In genomic region chr3:134249935-134250716, GRCh38 we compare ENCODE assay signal across 8 cellular contexts. TPM values are rescaled to one million over a fixed set of nuclear protein-coding genes. Genes with fewer than 3 reads are reported as not detected.
A peak's percentile ranks its signal among the peaks of the same experiment; 100 is the strongest.
DNase-seq lines count a peak whose midpoint lies in the region; ATAC-seq and TF ChIP-seq lines count a peak whose summit lies in the region.

No MANE protein-coding gene starts in this region.

- no peaks in the 10 kb centered on the region for H3K27me3 Mint-ChIP-seq in CD8-positive, alpha-beta T cell (ENCODE audit: low read depth)

- H3K27ac Mint-ChIP-seq in CD8-positive, alpha-beta T cell = peak overlapping the region; percentile 94

- ATAC-seq in CD8-positive, alpha-beta T cell = peak; percentile 68
- ATAC-seq in GM19438 (IDR thresholded peaks at IDR 0.05; ENCODE audit: low read depth, unreplicated experiment) = peak; percentile 51
- peak; percentile 49 for ATAC-seq in HG03460 (IDR thresholded peaks at IDR 0.05; ENCODE audit: unreplicated experiment)
- ATAC-seq in psoas muscle = peak; percentile 57 to 75 (median 64)

- H3K27ac ChIP-seq in CD8-positive, alpha-beta T cell (ENCODE audit: low read depth, low read length) = peak overlapping the region; percentile 57
- H3K27ac ChIP-seq in adrenal gland (peak overlapping the region; percentile 56 to 98 (median 85)), right atrium auricular region (peak overlapping the region; percentile 88 to 90), psoas muscle (peak overlapping the region; percentile 95)

- CTCF ChIA-PET in CD8-positive, alpha-beta T cell (lab: Charles Lee) = interaction anchor here (1.0 to 2.3 kb wide), 4 partner anchors 12 to 38 kb away, joined by 3 to 9 read pairs (median 4); no protein-coding TSS in a partner anchor

- peak in 6 of 7 experiments; percentile 25 to 68 (median 45) for DNase-seq in CD8-positive, alpha-beta T cell
- DNase-seq in SW480 (ENCODE audit: low spot score) (peak; percentile 61), adrenal gland (peak; percentile 57 to 77 (median 71)), right atrium auricular region (ENCODE audit: low spot score) (no peak), psoas muscle (peak; percentile 66 to 78), cortex of kidney (lab: John Stamatoyannopoulos, UW) (no peak)

- H3K4me3 ChIP-seq in CD8-positive, alpha-beta T cell (ENCODE audit: low read depth, low read length) = peak overlapping the region; percentile 65
- H3K4me3 ChIP-seq in adrenal gland (peak overlapping the region in 3 of 4 donors; percentile 48 to 99 (median 54)), right atrium auricular region (peak overlapping the region; percentile 82 to 84), psoas muscle (peak overlapping the region; percentile 87)

- peaks cover 6% of the 10 kb centered on the region for H3K9me3 Mint-ChIP-seq in CD8-positive, alpha-beta T cell

- H3K36me3 Mint-ChIP-seq in CD8-positive, alpha-beta T cell = peaks cover 11% of the 10 kb centered on the region

- H3K36me3 ChIP-seq in CD8-positive, alpha-beta T cell (ENCODE audit: insufficient read depth, low read length) = no peaks in the 10 kb centered on the region
- H3K36me3 ChIP-seq in adrenal gland (replicated peaks in 1 of 2) (no peaks in the 10 kb centered on the region), right atrium auricular region (no peaks in the 10 kb centered on the region), psoas muscle (ENCODE audit: insufficient read depth in 1 of 2, low read depth in 1 of 2) (no peaks in the 10 kb centered on the region)

- peaks cover 23% of the 10 kb centered on the region for H3K4me1 ChIP-seq in CD8-positive, alpha-beta T cell (ENCODE audit: insufficient read depth, low read length)
- H3K4me1 ChIP-seq in adrenal gland (replicated peaks in 1 of 2) = peaks cover 9 to 42% of the 10 kb centered on the region in 2 donors
- peaks cover 0 to 50% of the 10 kb centered on the region in 2 donors for H3K4me1 ChIP-seq in right atrium auricular region
- peaks cover 28% of the 10 kb centered on the region for H3K4me1 ChIP-seq in psoas muscle

- H3K9me3 ChIP-seq in CD8-positive, alpha-beta T cell (ENCODE audit: low read length) = no peaks in the 10 kb centered on the region
- H3K9me3 ChIP-seq in adrenal gland (replicated peaks in 1 of 3) (no peaks in the 10 kb centered on the region), right atrium auricular region (no peaks in the 10 kb centered on the region), psoas muscle (no peaks in the 10 kb centered on the region)

- no peaks in the 10 kb centered on the region for H3K27me3 ChIP-seq in CD8-positive, alpha-beta T cell (ENCODE audit: insufficient read depth, low read length)
- no peaks in the 10 kb centered on the region for H3K27me3 ChIP-seq in adrenal gland
- no peaks in the 10 kb centered on the region for H3K27me3 ChIP-seq in right atrium auricular region
- no peaks in the 10 kb centered on the region for H3K27me3 ChIP-seq in psoas muscle (ENCODE audit: insufficient read depth in 3 of 3, low read length in 2 of 3)

- intact Hi-C loops in CD8-positive, alpha-beta T cell (cut with DNase I, micrococcal nuclease) = loop anchor here (1.0 to 10.0 kb wide), 7 partner anchors 37 to 1835 kb away; partner anchors contain the start of genes ANAPC13 (in 1 of the 2), CDV3 (in 1 of the 2), CEP63 (in 1 of the 2) and DNAJC13 (in 1 of the 2)
- intact Hi-C loops in adrenal gland (cut with DNase I) (no loop called here), psoas muscle (cut with DNase I) (no loop called here)

- POLR2A ChIA-PET in CD8-positive, alpha-beta T cell (lab: Charles Lee) = interaction anchor here (0.6 to 2.8 kb wide), 6 partner anchors 9 to 235 kb away, joined by 3 to 13 read pairs (median 4); partner anchors contain the start of genes ANAPC13 and CEP63

- H3K4me3 Mint-ChIP-seq in CD8-positive, alpha-beta T cell = peak overlapping the region; percentile 93

- WGBS in adrenal gland, 4 donors = 0 to 1% (median 0%) methylated on average over 13 to 72 of the region's 85 CpGs
- 0 to 1% (median 1%) methylated on average over 18 to 84 of the region's 85 CpGs for WGBS in psoas muscle, 3 donors

- H3K4me1 Mint-ChIP-seq in CD8-positive, alpha-beta T cell (ENCODE audit: low read depth) = peaks cover 51% of the 10 kb centered on the region

- TF ChIP-seq CTCF in CD8-positive, alpha-beta T cell (IDR thresholded peaks at IDR 0.05) = no peak
- TF ChIP-seq CTCF in adrenal gland (IDR thresholded peaks at IDR 0.05) = no peak
- TF ChIP-seq CTCF in right atrium auricular region (IDR thresholded peaks at IDR 0.05) = no peak
- no peak for TF ChIP-seq CTCF in psoas muscle (IDR thresholded peaks at IDR 0.05)

- no peak for TF ChIP-seq POLR2A in adrenal gland (IDR thresholded peaks at IDR 0.05)

RNA-seq across cellular contexts. Expression of gene RYK, which starts 0.5 kb away (rescaled TPM):
- 10 to 100 TPM; 63.6 to 64.7 TPM for total RNA-seq in CD8-positive, alpha-beta T cell
- total RNA-seq in adrenal gland (10 to 100 TPM; 27.8 to 74.4 (median 45.8) TPM), right atrium auricular region (10 to 100 TPM; 46.2 to 61.0 TPM), psoas muscle (10 to 100 TPM; 25.0 to 35.4 (median 28.3) TPM)
- polyA plus RNA-seq in adrenal gland (10 to 100 TPM; 27.7 to 37.7 (median 31.0) TPM), psoas muscle (10 to 100 TPM; 19.7 to 32.8 (median 24.4) TPM)

Comparison
In these comparisons a context has a peak if more than half of its experiments do, and no peak if none do; other contexts are left out.
1. DNase-seq: peak in CD8-positive, alpha-beta T cell (6 of 7), SW480 (single experiment), adrenal gland (7 of 7) and psoas muscle (2 of 2); none in right atrium auricular region (single experiment) and cortex of kidney (single experiment).
2. intact Hi-C loops: an anchor here in CD8-positive, alpha-beta T cell (1.0 to 10.0 kb wide); none called in adrenal gland and psoas muscle.
3. Peak in every context shown above with its lines, with median percentiles within 50 percentile points of each other: ATAC-seq, H3K27ac ChIP-seq and H3K4me3 ChIP-seq.